Comparison of ENCODE assay signal across 8 cellular contexts in genomic region chr12:121668750-121669524, GRCh38. TPM values are rescaled to one million over a fixed set of nuclear protein-coding genes. Genes with fewer than 3 reads are reported as not detected.
DNase-seq lines count a peak whose midpoint lies in the region; ATAC-seq, FAIRE-seq and TF ChIP-seq lines count a peak whose summit lies in the region.

No MANE protein-coding gene starts in this region.

- TF ChIP-seq CTCF in adrenal gland (IDR thresholded peaks at IDR 0.05) (peak; percentile 30 to 58 (median 41)), thoracic aorta (IDR thresholded peaks at IDR 0.05) (peak; percentile 54)

- intact Hi-C loops in adrenal gland (cut with DNase I), result loop anchor here in 1 of 2 donors (5.0 kb wide), 2 partner anchors 42 to 182 kb away; partner anchors contain the start of gene ORAI1

- H3K27ac ChIP-seq in adrenal gland, result no peak overlapping the region
- no peak overlapping the region for H3K27ac ChIP-seq in thoracic aorta

- DNase-seq in activated gamma-delta T cell treated with Interleukin-2 at 50 U/mL for 16 hours (peak; percentile 57), activated gamma-delta T cell (lab: John Stamatoyannopoulos, UW) (no peak), SK-N-DZ (ENCODE audit: low spot score) (peak; percentile 85), adrenal gland (peak in 3 of 7 donors; percentile 37 to 55 (median 52)), left kidney (ENCODE audit: low read depth, low spot score) (peak; percentile 86), thoracic aorta (ENCODE audit: low spot score) (no peak), RCC 7860 (ENCODE audit: low spot score) (no peak)

- no peak for ATAC-seq in thoracic aorta (ENCODE audit: insufficient number of reproducible peaks, low FRiP score, low read depth)
- ATAC-seq in GM19351 (IDR thresholded peaks at IDR 0.05; ENCODE audit: unreplicated experiment), result no peak

- 71 to 86% (median 80%) methylated on average over 14 to 18 of the region's 18 CpGs for WGBS in adrenal gland, 4 donors

- no peak for FAIRE-seq in RCC 7860 (lab: Jason Lieb, UNC)

- H3K27me3 ChIP-seq in adrenal gland, result no peaks in the 10 kb centered on the region
- H3K27me3 ChIP-seq in thoracic aorta (replicated peaks; ENCODE audit: insufficient read depth), result no peaks in the 10 kb centered on the region

- H3K4me1 ChIP-seq in adrenal gland (replicated peaks in 1 of 2) (peaks cover 0 to 14% of the 10 kb centered on the region in 2 donors), thoracic aorta (ENCODE audit: control insufficient read depth in 1 of 2, low read depth in 2 of 2) (peaks cover 7 to 13% of the 10 kb centered on the region in 2 donors)

- no peak overlapping the region for H3K4me3 ChIP-seq in adrenal gland
- no peak overlapping the region for H3K4me3 ChIP-seq in thoracic aorta

- H3K9me3 ChIP-seq in adrenal gland (replicated peaks in 1 of 3) (no peaks in the 10 kb centered on the region), thoracic aorta (no peaks in the 10 kb centered on the region)

- H3K36me3 ChIP-seq in adrenal gland (replicated peaks in 1 of 2) (no peaks in the 10 kb centered on the region), thoracic aorta (no peaks in the 10 kb centered on the region)

- TF ChIP-seq POLR2A in adrenal gland (IDR thresholded peaks at IDR 0.05), result no peak

RNA-seq across cellular contexts. Expression of gene MORN3, which starts 0.5 kb away (rescaled TPM):
- 0.82 and 1.1 TPM in 2 replicates for polyA plus RNA-seq in SK-N-DZ (2014; cell fraction: cytosol; rRNA removed)
- 0.24 and 0.26 TPM in 2 replicates for polyA plus RNA-seq in SK-N-DZ (2014; cell fraction: nucleus; rRNA removed)
- total RNA-seq in adrenal gland (under 1 TPM in 3 of 8 donors, not detected in 5; 0.25 to 0.41 (median 0.29) TPM), thoracic aorta (under 1 TPM in 1 of 2 donors, not detected in 1; 0.78 TPM)
- under 1 TPM; 0.05 to 0.32 (median 0.24) TPM for polyA plus RNA-seq in adrenal gland

RNA-seq across cellular contexts. Expression of gene ORAI1, which starts 42.6 kb away (rescaled TPM):
- 10.9 TPM in 2 replicates for polyA plus RNA-seq in SK-N-DZ (2014; cell fraction: cytosol; rRNA removed)
- 3.4 and 6.0 TPM in 2 replicates for polyA plus RNA-seq in SK-N-DZ (2014; cell fraction: nucleus; rRNA removed)
- 10 to 100 TPM in 5 of 8 donors, 1 to 10 TPM in 3; 4.9 to 16.1 (median 10.4) TPM for total RNA-seq in adrenal gland
- polyA plus RNA-seq in adrenal gland, result 1 to 10 TPM; 1.9 to 4.1 (median 2.9) TPM
- total RNA-seq in thoracic aorta, result 1 to 10 TPM; 4.7 to 6.6 TPM

RNA-seq across cellular contexts. Expression of gene TMEM120B, which starts 43.6 kb away (rescaled TPM):
- polyA plus RNA-seq in SK-N-DZ (2014; cell fraction: cytosol; rRNA removed), result 16.9 and 18.2 TPM in 2 replicates
- polyA plus RNA-seq in SK-N-DZ (2014; cell fraction: nucleus; rRNA removed), result 58.7 and 60.7 TPM in 2 replicates
- total RNA-seq in adrenal gland (10 to 100 TPM in 3 of 8 donors, 1 to 10 TPM in 5; 4.6 to 18.6 (median 8.4) TPM), thoracic aorta (1 to 10 TPM; 7.3 to 8.8 TPM)
- 10 to 100 TPM in 2 of 3 donors, 1 to 10 TPM in 1; 7.7 to 19.7 (median 11.7) TPM for polyA plus RNA-seq in adrenal gland

Comparison
In these comparisons a context has a peak if more than half of its experiments do, and no peak if none do; other contexts are left out.
1. DNase-seq: peak in activated gamma-delta T cell treated with Interleukin-2 at 50 U/mL for 16 hours (single experiment), SK-N-DZ (single experiment) and left kidney (single experiment); none in activated gamma-delta T cell (single experiment), thoracic aorta (single experiment) and RCC 7860 (single experiment).